ENCODE assay signal across 8 cellular contexts in genomic region chr3:45035441-45036301, GRCh38. TPM values are rescaled to one million over a fixed set of nuclear protein-coding genes. Genes with fewer than 3 reads are reported as not detected.
DNase-seq lines count a peak whose midpoint lies in the region; ATAC-seq and TF ChIP-seq lines count a peak whose summit lies in the region.

No MANE protein-coding gene starts in this region.

- no peaks in the 10 kb centered on the region for H3K9me3 ChIP-seq in CD4-positive, CD25-positive, alpha-beta regulatory T cell (ENCODE audit: control insufficient read depth in 2 of 2, low read length in 2 of 2)
- no peaks in the 10 kb centered on the region for H3K9me3 ChIP-seq in esophagus squamous epithelium

- peak overlapping the region; percentile 44 to 91 (median 84) for H3K4me3 Mint-ChIP-seq in CD4-positive, CD25-positive, alpha-beta regulatory T cell
- H3K4me3 Mint-ChIP-seq in neural crest cell: peak overlapping the region; percentile 44

- DNase-seq in CD4-positive, CD25-positive, alpha-beta regulatory T cell: peak in 1 of 3 donors; percentile 42
- peak; percentile 24 to 37 for DNase-seq in activated CD4-positive, alpha-beta T cell treated with anti-CD3 and anti-CD28 coated beads, Interleukin-2, amount 50 U/mL, for 48 hours
- no peak for DNase-seq in esophagus squamous epithelium (lab: John Stamatoyannopoulos, UW)
- no peak for DNase-seq in neural crest cell (ENCODE audit: low read depth, low spot score)
- DNase-seq in NCI-H1105 (lab: John Stamatoyannopoulos, UW): no peak
- no peak for DNase-seq in Ammon's horn (ENCODE audit: low spot score)
- no peak for DNase-seq in HPDE6-E6E7 (ENCODE audit: extremely low spot score)

- TF ChIP-seq POLR2A in esophagus squamous epithelium (IDR thresholded peaks at IDR 0.05): no peak

- ATAC-seq in CD4-positive, CD25-positive, alpha-beta regulatory T cell (ENCODE audit: low read depth in 2 of 2): no peak
- no peak for ATAC-seq in GM18861 (IDR thresholded peaks at IDR 0.05; ENCODE audit: unreplicated experiment)

- peak overlapping the region in 2 of 3 donors; percentile 17 to 60 for H3K27ac Mint-ChIP-seq in CD4-positive, CD25-positive, alpha-beta regulatory T cell
- H3K27ac Mint-ChIP-seq in neural crest cell (ENCODE audit: unreplicated experiment): no peak overlapping the region

- no peaks in the 10 kb centered on the region for H3K9me3 Mint-ChIP-seq in CD4-positive, CD25-positive, alpha-beta regulatory T cell
- H3K9me3 Mint-ChIP-seq in neural crest cell: no peaks in the 10 kb centered on the region

- H3K27me3 Mint-ChIP-seq in CD4-positive, CD25-positive, alpha-beta regulatory T cell: peaks cover 21% of the 10 kb centered on the region
- H3K27me3 Mint-ChIP-seq in neural crest cell (ENCODE audit: low read depth): peaks cover 28% of the 10 kb centered on the region

- H3K36me3 Mint-ChIP-seq in CD4-positive, CD25-positive, alpha-beta regulatory T cell: no peaks in the 10 kb centered on the region
- no peaks in the 10 kb centered on the region for H3K36me3 Mint-ChIP-seq in neural crest cell (ENCODE audit: low read depth)

- H3K4me1 Mint-ChIP-seq in CD4-positive, CD25-positive, alpha-beta regulatory T cell: peaks cover 4 to 38% (median 18%) of the 10 kb centered on the region in 4 donors
- H3K4me1 Mint-ChIP-seq in neural crest cell: peaks cover 8% of the 10 kb centered on the region

- intact Hi-C loops in esophagus squamous epithelium (cut with DNase I): loop anchor here (5.0 to 10.0 kb wide), 3 partner anchors 121 to 629 kb away; no protein-coding TSS in a partner anchor

- no peak overlapping the region for H3K27ac ChIP-seq in CD4-positive, CD25-positive, alpha-beta regulatory T cell (ENCODE audit: insufficient read depth, low read length, poor library complexity, severe bottlenecking)
- H3K27ac ChIP-seq in esophagus squamous epithelium: peak overlapping the region; percentile 4 to 86 (median 58)

- H3K4me1 ChIP-seq in CD4-positive, CD25-positive, alpha-beta regulatory T cell (ENCODE audit: control insufficient read depth, insufficient read depth, low read length, poor library complexity, severe bottlenecking): peaks cover 21% of the 10 kb centered on the region
- peaks cover 11 to 53% (median 40%) of the 10 kb centered on the region in 3 donors for H3K4me1 ChIP-seq in esophagus squamous epithelium

- WGBS in esophagus squamous epithelium, 2 donors: 12 to 31% methylated on average over 19 to 23 of the region's 64 CpGs

- H3K27me3 ChIP-seq in CD4-positive, CD25-positive, alpha-beta regulatory T cell (ENCODE audit: control insufficient read depth, insufficient read depth, low read length): peaks cover 6% of the 10 kb centered on the region
- peaks cover 0 to 14% (median 0%) of the 10 kb centered on the region in 4 donors for H3K27me3 ChIP-seq in esophagus squamous epithelium

- no peak overlapping the region for H3K4me3 ChIP-seq in CD4-positive, CD25-positive, alpha-beta regulatory T cell (ENCODE audit: low read depth, low read length)
- H3K4me3 ChIP-seq in esophagus squamous epithelium: peak overlapping the region; percentile 15 to 49 (median 44)

- no peaks in the 10 kb centered on the region for H3K36me3 ChIP-seq in CD4-positive, CD25-positive, alpha-beta regulatory T cell (ENCODE audit: control insufficient read depth, insufficient read depth, low read length)
- H3K36me3 ChIP-seq in esophagus squamous epithelium: no peaks in the 10 kb centered on the region

- peak in 2 of 6 experiments; percentile 2 for TF ChIP-seq CTCF in esophagus squamous epithelium (IDR thresholded peaks at IDR 0.05)
- no peak for TF ChIP-seq CTCF in neural crest cell (conservative IDR thresholded peaks at IDR 0.05)

RNA-seq across cellular contexts. Expression of gene CLEC3B, which starts 9.6 kb away (rescaled TPM):
- total RNA-seq in CD4-positive, CD25-positive, alpha-beta regulatory T cell: 0.99 TPM
- under 1 TPM in 1 of 4 donors, not detected in 3; 0.29 TPM for polyA plus RNA-seq in CD4-positive, CD25-positive, alpha-beta regulatory T cell
- 10 to 100 TPM in 1 of 4 donors, 1 to 10 TPM in 3; 4.3 to 28.8 (median 6.9) TPM for total RNA-seq in esophagus squamous epithelium
- not detected in 2 replicates for total RNA-seq in neural crest cell

RNA-seq across cellular contexts. Expression of gene EXOSC7, which starts 59.6 kb away (rescaled TPM):
- 32.8 TPM for total RNA-seq in CD4-positive, CD25-positive, alpha-beta regulatory T cell
- 10 to 100 TPM; 42.5 to 51.7 (median 43.7) TPM for polyA plus RNA-seq in CD4-positive, CD25-positive, alpha-beta regulatory T cell
- 10 to 100 TPM; 28.8 to 59.9 (median 47.6) TPM for total RNA-seq in esophagus squamous epithelium
- 50.7 and 55.6 TPM in 2 replicates for total RNA-seq in neural crest cell

RNA-seq across cellular contexts. Expression of gene ZDHHC3, which starts 59.7 kb away (rescaled TPM):
- total RNA-seq in CD4-positive, CD25-positive, alpha-beta regulatory T cell: 55.8 TPM
- 10 to 100 TPM; 36.8 to 45.3 (median 39.7) TPM for polyA plus RNA-seq in CD4-positive, CD25-positive, alpha-beta regulatory T cell
- 10 to 100 TPM; 64.6 to 93.8 (median 73.0) TPM for total RNA-seq in esophagus squamous epithelium
- total RNA-seq in neural crest cell: 56.7 and 62.2 TPM in 2 replicates

Comparison
In these comparisons a context has a peak if more than half of its experiments do, and no peak if none do; other contexts are left out.
1. DNase-seq: peak in activated CD4-positive, alpha-beta T cell treated with anti-CD3 and anti-CD28 coated beads, Interleukin-2, amount 50 U/mL, for 48 hours (2 of 2); none in esophagus squamous epithelium (single experiment), neural crest cell (single experiment), NCI-H1105 (single experiment), Ammon's horn (single experiment) and HPDE6-E6E7 (single experiment).